8 cellular contexts compared by ENCODE assay signal in genomic region chr7:130942211-130942964, GRCh38.
A peak's percentile ranks its signal among the peaks of the same experiment; 100 is the strongest.
DNase-seq lines count a peak whose midpoint lies in the region; ATAC-seq and TF ChIP-seq lines count a peak whose summit lies in the region.

No MANE protein-coding gene starts in this region.

- H3K36me3 ChIP-seq in ACC112 (ENCODE audit: insufficient read depth, low read length) (peaks cover 23% of the 10 kb centered on the region), KMS-11 (ENCODE audit: insufficient read depth) (peaks cover 13% of the 10 kb centered on the region; the same call in 1 of the 2 replicates), body of pancreas (replicated peaks in 1 of 2; ENCODE audit: insufficient read depth in 1 of 2, low read depth in 2 of 2) (no peaks in the 10 kb centered on the region)

- peaks cover 74% of the 10 kb centered on the region for H3K4me1 ChIP-seq in ACC112 (ENCODE audit: control insufficient read depth, insufficient read depth, low read length, unreplicated experiment)
- H3K4me1 ChIP-seq in KMS-11 (ENCODE audit: low read depth, poor library complexity, severe bottlenecking) = peaks cover 44% of the 10 kb centered on the region
- peaks cover 34% of the 10 kb centered on the region for H3K4me1 ChIP-seq in body of pancreas

- DNase-seq in body of pancreas (peak; percentile 61 to 82 (median 76)), lung microvascular endothelial cell (ENCODE audit: low read depth in 2 of 2) (peak; percentile 87 to 90), iPS-NIHi11 (ENCODE audit: low spot score) (no peak), posterior cingulate gyrus (no peak)
- DNase-seq in stimulated activated CD4-positive, alpha-beta T cell treated with anti-CD3 and anti-CD28 coated beads, Interleukin-4, amount 100 ng/mL, for 24 hours = no peak

- no peak overlapping the region for H3K9ac ChIP-seq in KMS-11

- H2AFZ ChIP-seq in ACC112 (ENCODE audit: low read length, unreplicated experiment) (no peak overlapping the region), KMS-11 (ENCODE audit: low read depth) (no peak overlapping the region)

- ATAC-seq in body of pancreas (peak; percentile 82), GM18867 (IDR thresholded peaks at IDR 0.05; ENCODE audit: unreplicated experiment) (no peak)

- WGBS in body of pancreas, 2 donors = 16 to 28% methylated on average over 10 of the region's 10 CpGs

- no peak for TF ChIP-seq POLR2A in body of pancreas (IDR thresholded peaks at IDR 0.05)

- peaks cover 98% of the 10 kb centered on the region for H3K79me2 ChIP-seq in ACC112 (ENCODE audit: control insufficient read depth, insufficient read depth, low read length, unreplicated experiment)
- H3K79me2 ChIP-seq in KMS-11 (ENCODE audit: insufficient read depth, low read depth) = peaks cover 100% of the 10 kb centered on the region

- H3K27me3 ChIP-seq in ACC112 (ENCODE audit: insufficient read depth, low read length) = no peaks in the 10 kb centered on the region
- no peaks in the 10 kb centered on the region for H3K27me3 ChIP-seq in KMS-11 (ENCODE audit: insufficient read depth, low read depth)
- H3K27me3 ChIP-seq in body of pancreas = no peaks in the 10 kb centered on the region

- intact Hi-C loops in body of pancreas (cut with DNase I) = no loop called here
- intact Hi-C loops in posterior cingulate gyrus (cut with DNase I) = no loop called here

- peak overlapping the region; percentile 13; the same call in 1 of the 2 replicates for H3K4me2 ChIP-seq in KMS-11

- TF ChIP-seq CTCF in KMS-11 (conservative IDR thresholded peaks at IDR 0.05; ENCODE audit: low read depth, low read length) (no peak), body of pancreas (IDR thresholded peaks at IDR 0.05) (no peak)

- H3K27ac ChIP-seq in ACC112 (ENCODE audit: low read depth, low read length) (peak overlapping the region; percentile 97), KMS-11 (peak overlapping the region; percentile 24; the same call in 1 of the 2 replicates), body of pancreas (peak overlapping the region; percentile 76 to 91 (median 86))

- H4K20me1 ChIP-seq in KMS-11 (ENCODE audit: insufficient read depth) = peaks cover 30% of the 10 kb centered on the region

- H3K4me3 ChIP-seq in ACC112 (ENCODE audit: low read depth, low read length) (peak overlapping the region; percentile 75), KMS-11 (IDR thresholded peaks at IDR 0.05; ENCODE audit: insufficient read depth, low read depth, low read length) (no peak overlapping the region), body of pancreas (no peak overlapping the region)

- no peaks in the 10 kb centered on the region for H3K9me3 ChIP-seq in body of pancreas

Comparison
In these comparisons a context has a peak if more than half of its experiments do, and no peak if none do; other contexts are left out.
1. H3K27ac ChIP-seq: peak in every context shown above with its lines; median percentile 97 in ACC112; 86 in body of pancreas; 24 in KMS-11.
2. DNase-seq: peak in body of pancreas (4 of 4) and lung microvascular endothelial cell (2 of 2); none in iPS-NIHi11 (single experiment), posterior cingulate gyrus (0 of 10) and stimulated activated CD4-positive, alpha-beta T cell treated with anti-CD3 and anti-CD28 coated beads, Interleukin-4, amount 100 ng/mL, for 24 hours (single experiment).